ENCODE assay signal across 10 cellular contexts in the genomic region with DNA sequence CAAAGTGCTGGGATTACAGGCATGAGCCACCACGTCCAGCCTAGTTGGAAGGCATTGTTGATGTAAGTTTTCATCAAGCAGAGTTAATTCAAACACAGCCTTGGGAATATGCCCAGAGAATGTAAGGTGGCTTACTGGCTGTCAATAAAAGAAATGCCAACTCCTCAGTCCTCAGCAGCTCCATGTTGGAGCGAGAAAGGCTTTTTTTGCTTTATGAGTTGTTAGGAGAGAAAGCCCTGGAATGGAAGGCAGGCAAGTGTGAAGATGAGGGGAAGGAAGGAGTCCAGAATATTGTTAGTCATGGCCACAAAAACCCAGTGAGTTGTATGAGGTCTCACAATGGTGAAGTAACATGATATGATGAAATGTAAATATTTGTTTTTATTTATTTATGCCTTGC. TPM values are rescaled to one million over a fixed set of nuclear protein-coding genes. Genes with fewer than 3 reads are reported as not detected.
DNase-seq lines count a peak whose midpoint lies in the region; ATAC-seq, FAIRE-seq and TF ChIP-seq lines count a peak whose summit lies in the region.
"Had no signal": no experiment of that assay in that cellular context is flagged by ENCODE, and none has a peak within 500 bp of the region (broad histone marks: within the 10 kb centered on the region; RNA-seq: fewer than 3 reads in every experiment).

No MANE protein-coding gene starts in this region.

- no peaks in the 10 kb centered on the region for H3K27me3 ChIP-seq in endodermal cell (ENCODE audit: control insufficient read depth, insufficient read depth, low read length, poor library complexity, severe bottlenecking)
- no peaks in the 10 kb centered on the region for H3K27me3 ChIP-seq in pancreas
- H3K27me3 ChIP-seq: colonic mucosa had no signal

- H3K36me3 ChIP-seq in endodermal cell (ENCODE audit: control insufficient read depth, insufficient read depth, low read length) (no peaks in the 10 kb centered on the region), pancreas (no peaks in the 10 kb centered on the region)
- H3K36me3 ChIP-seq: colonic mucosa had no signal

- no peak for DNase-seq in Calu3
- DNase-seq in NCI-H460 (ENCODE audit: extremely low read depth, low read depth) = peak; percentile 38
- DNase-seq in endodermal cell = no peak
- no peak for DNase-seq in pancreas
- no peak for DNase-seq in activated T-cell treated with anti-CD3 and anti-CD28 coated beads for 4 hours
- no peak for DNase-seq in NCI-H526 treated with DMSO at 0.1 percent for 48 hours (lab: John Stamatoyannopoulos, UW)
- DNase-seq: colonic mucosa had no signal

- TF ChIP-seq CTCF in Calu3 (IDR thresholded peaks at IDR 0.05; ENCODE audit: unreplicated experiment) (no peak), endodermal cell (conservative IDR thresholded peaks at IDR 0.05) (no peak), pancreas (IDR thresholded peaks at IDR 0.05) (no peak)

- CTCF ChIA-PET in Calu3 (lab: Charles Lee) = interaction anchor here (0.6 to 1.0 kb wide), 4 partner anchors 12 to 236 kb away, joined by 3 to 7 read pairs (median 4); no protein-coding TSS in a partner anchor

- ATAC-seq in pancreas = peak in 3 of 4 donors; percentile 47 to 77 (median 74)
- no peak for ATAC-seq in GM18867 (IDR thresholded peaks at IDR 0.05; ENCODE audit: unreplicated experiment)
- ATAC-seq in GM18861 (IDR thresholded peaks at IDR 0.05; ENCODE audit: unreplicated experiment) = no peak

- FAIRE-seq in pancreas (lab: Jason Lieb, UNC) = no peak
- FAIRE-seq: G401.6 had no signal

- H3K36me3 Mint-ChIP-seq in Calu3 (ENCODE audit: insufficient read depth, unreplicated experiment) (peaks cover 25% of the 10 kb centered on the region), endodermal cell (ENCODE audit: low read depth) (peaks cover 6% of the 10 kb centered on the region)

- H3K9ac ChIP-seq in endodermal cell (ENCODE audit: extremely low read depth, low read length, poor library complexity, severe bottlenecking) = no peak overlapping the region

- peaks cover 77% of the 10 kb centered on the region for H3K4me1 Mint-ChIP-seq in Calu3 (ENCODE audit: low read depth, unreplicated experiment)
- H3K4me1 Mint-ChIP-seq in endodermal cell = peaks cover 47% of the 10 kb centered on the region

- H3K4me1 ChIP-seq in endodermal cell (ENCODE audit: control insufficient read depth, insufficient read depth, low read length) (peaks cover 16% of the 10 kb centered on the region), pancreas (peaks cover 0 to 20% (median 15%) of the 10 kb centered on the region in 3 donors)
- H3K4me1 ChIP-seq: colonic mucosa had no signal

- WGBS in endodermal cell (ENCODE audit: insufficient coverage in 1 of 2, insufficient read length in 1 of 2), 2 experiments = 92% methylated on average over 2 of the region's 2 CpGs
- 29 to 37% methylated on average over 2 of the region's 2 CpGs for WGBS in pancreas, 2 donors

- H3K4me3 ChIP-seq in endodermal cell (ENCODE audit: low read length) (no peak overlapping the region), pancreas (no peak overlapping the region)
- H3K4me3 ChIP-seq: colonic mucosa had no signal

- intact Hi-C loops in Calu3 (cut with micrococcal nuclease; ENCODE audit: unreplicated experiment) = loop anchor here (5.0 kb wide), 1 partner anchor 47 kb away; no protein-coding TSS in a partner anchor
- intact Hi-C loops in pancreas (cut with DNase I) = no loop called here

- H3K9me3 ChIP-seq in endodermal cell (ENCODE audit: control insufficient read depth, low read length) (peaks cover 4% of the 10 kb centered on the region), pancreas (no peaks in the 10 kb centered on the region)
- H3K9me3 ChIP-seq: colonic mucosa had no signal

- H3K27ac ChIP-seq in endodermal cell (ENCODE audit: low read depth, low read length) = no peak overlapping the region
- H3K27ac ChIP-seq in pancreas = peak overlapping the region in 1 of 4 donors; percentile 27
- H3K27ac ChIP-seq: colonic mucosa had no signal

- H3K27ac Mint-ChIP-seq in Calu3 (ENCODE audit: unreplicated experiment) = peak overlapping the region; percentile 47
- H3K27ac Mint-ChIP-seq in endodermal cell = peak overlapping the region; percentile 10

- H3K9me3 Mint-ChIP-seq in Calu3 (ENCODE audit: low read depth, unreplicated experiment) (no peaks in the 10 kb centered on the region), endodermal cell (peaks cover 8% of the 10 kb centered on the region)

- BruUV-seq in Calu3 (replicated peaks; lab: Mats Ljungman, UMichigan) = no TSS peak

- H3K4me3 Mint-ChIP-seq in Calu3 (ENCODE audit: low read depth, unreplicated experiment) (no peak overlapping the region), endodermal cell (no peak overlapping the region)

- H3K27me3 Mint-ChIP-seq in Calu3 (ENCODE audit: unreplicated experiment) (no peaks in the 10 kb centered on the region), endodermal cell (ENCODE audit: insufficient read depth) (no peaks in the 10 kb centered on the region)

RNA-seq across cellular contexts. Expression of a gene that starts 57.1 kb away (rescaled TPM):
- total RNA-seq in Calu3 (2022) = 136 and 151 TPM in 2 replicates
- total RNA-seq in NCI-H460 (2014; rRNA removed; shearing (Covaris generic)) = 35.6 and 40.2 TPM in 2 replicates
- polyA plus RNA-seq in NCI-H460 (2014; cell fraction: nucleus; rRNA removed) = 16.3 and 16.8 TPM in 2 replicates
- total RNA-seq in endodermal cell = 100 to 1,000 TPM; 130 to 142 TPM
- polyA plus RNA-seq in endodermal cell (2013, experiment 1 of 2) = 156 TPM
- polyA plus RNA-seq in endodermal cell (2013, experiment 2 of 2) = 139 TPM
- total RNA-seq in pancreas = 10 to 100 TPM; 12.4 to 38.7 (median 16.0) TPM
- polyA plus RNA-seq in pancreas = 10 to 100 TPM in 1 of 2 donors, 1 to 10 TPM in 1; 9.7 to 10.5 TPM

Comparison
In these comparisons a context has a peak if more than half of its experiments do, and no peak if none do; other contexts are left out.
1. ATAC-seq: peak in pancreas (3 of 4); none in GM18867 (single experiment) and GM18861 (single experiment).